ENCODE assay signal across 23 cellular contexts in genomic region chrX:18893536-18893935, GRCh38.
"Had no signal": no experiment of that assay in that cellular context is flagged by ENCODE, and none has a peak within 500 bp of the region (broad histone marks: within the 10 kb centered on the region; RNA-seq: fewer than 3 reads in every experiment).

No MANE protein-coding gene starts in this region.

- H3K4me1 ChIP-seq: SJSA1 had no signal

- H3K4me3 ChIP-seq: MG63, SJSA1, SK-N-MC had no signal

- H3K36me3 ChIP-seq: MG63, SJSA1 had no signal

- H3K27ac ChIP-seq: SJSA1, SK-N-MC had no signal

- DNase-seq: IMR-90, Karpas-422, KG1, MG63, NCI-H1092, NCI-H1105 treated with DMSO at 0.1 percent for 48 hours, NCI-H1417 treated with DMSO at 0.1 percent for 48 hours, NCI-H146, NCI-H187, NCI-H2029, NCI-H2081 treated with DMSO at 0.1 percent for 48 hours, NCI-H2171, NCI-H226, NCI-H446, NCI-H510A, NCI-H524 treated with DMSO at 0.1 percent for 48 hours, NCI-H69, NCI-H774, Right ventricle myocardium superior, RPMI8226, SIG-M5 had no signal

- H3K9me3 ChIP-seq: MG63, SJSA1 had no signal

- H3K27me3 ChIP-seq: MG63, SJSA1 had no signal
